ENCODE assay signal across 9 cellular contexts in genomic region chr6:32190946-32191677, GRCh38. TPM values are rescaled to one million over a fixed set of nuclear protein-coding genes. Genes with fewer than 3 reads are reported as not detected.
DNase-seq lines count a peak whose midpoint lies in the region; ATAC-seq and TF ChIP-seq lines count a peak whose summit lies in the region.
"Had no signal": no experiment of that assay in that cellular context is flagged by ENCODE, and none has a peak within 500 bp of the region (broad histone marks: within the 10 kb centered on the region; RNA-seq: fewer than 3 reads in every experiment).

No MANE protein-coding gene starts in this region.

- 81% methylated on average over 8 of the region's 8 CpGs for WGBS in right cardiac atrium
- 90% methylated on average over 8 of the region's 8 CpGs for WGBS in smooth muscle cell (ENCODE audit: low lambda C conversion rate)

- H3K4me2 ChIP-seq in GM23338 (peak overlapping the region; percentile 89; the same call in 1 of the 2 replicates), smooth muscle cell (peak overlapping the region; percentile 96)

- DNase-seq in GM23338 (ENCODE audit: low spot score), result no peak
- no peak for DNase-seq in activated CD4-positive, alpha-beta memory T cell treated with anti-CD3 and anti-CD28 coated beads, Interleukin-2, amount 10 ng/mL, durations not matched to agents 7 days and 5 days
- no peak for DNase-seq in right cardiac atrium
- no peak for DNase-seq in smooth muscle cell (lab: John Stamatoyannopoulos, UW; ENCODE audit: unreplicated experiment)
- no peak for DNase-seq in GM19238 (ENCODE audit: insufficient read length, low spot score)
- no peak for DNase-seq in Ammon's horn (ENCODE audit: low spot score)
- DNase-seq in NCI-H2107 (lab: John Stamatoyannopoulos, UW), result no peak
- DNase-seq: NCI-H1417 treated with DMSO at 0.1 percent for 48 hours had no signal

- no peak overlapping the region; the same call in 1 of the 2 replicates for H3K4me3 ChIP-seq in GM23338
- H3K4me3 ChIP-seq in right cardiac atrium (ENCODE audit: low read length), result peak overlapping the region; percentile 96
- peak overlapping the region; percentile 86 for H3K4me3 ChIP-seq in smooth muscle cell

- H3K79me2 ChIP-seq in GM23338 (replicated peaks; ENCODE audit: insufficient read depth) (peaks cover 12% of the 10 kb centered on the region), smooth muscle cell (ENCODE audit: low read depth) (peaks cover 17% of the 10 kb centered on the region)

- peaks cover 30% of the 10 kb centered on the region for H3K27me3 Mint-ChIP-seq in GM23338 (ENCODE audit: insufficient read depth, low read depth, poor library complexity)
- no peaks in the 10 kb centered on the region for H3K27me3 Mint-ChIP-seq in activated CD4-positive, alpha-beta memory T cell treated with anti-CD3 and anti-CD28 coated beads, Interleukin-2, amount 10 ng/mL, durations not matched to agents 7 days and 5 days

- H3K9me3 ChIP-seq in right cardiac atrium (ENCODE audit: control insufficient read depth, low read length) (no peaks in the 10 kb centered on the region), smooth muscle cell (replicated peaks; ENCODE audit: low read depth) (no peaks in the 10 kb centered on the region)

- H3K36me3 Mint-ChIP-seq in GM23338 (ENCODE audit: low read depth), result peaks cover 29% of the 10 kb centered on the region
- H3K36me3 Mint-ChIP-seq in activated CD4-positive, alpha-beta memory T cell treated with anti-CD3 and anti-CD28 coated beads, Interleukin-2, amount 10 ng/mL, durations not matched to agents 7 days and 5 days (ENCODE audit: low read depth), result peaks cover 57% of the 10 kb centered on the region

- no peaks in the 10 kb centered on the region; the same call in 2 of the 3 replicates for H3K9me3 Mint-ChIP-seq in GM23338
- no peaks in the 10 kb centered on the region for H3K9me3 Mint-ChIP-seq in activated CD4-positive, alpha-beta memory T cell treated with anti-CD3 and anti-CD28 coated beads, Interleukin-2, amount 10 ng/mL, durations not matched to agents 7 days and 5 days

- H3K9me2 ChIP-seq in GM23338 (ENCODE audit: insufficient read depth), result no peaks in the 10 kb centered on the region

- H4K20me1 ChIP-seq in GM23338 (replicated peaks; ENCODE audit: insufficient read depth) (no peaks in the 10 kb centered on the region), smooth muscle cell (ENCODE audit: low read depth) (no peaks in the 10 kb centered on the region)

- CTCF ChIA-PET in activated CD4-positive, alpha-beta memory T cell treated with anti-CD3 and anti-CD28 coated beads, Interleukin-2, amount 10 ng/mL, durations not matched to agents 7 days and 5 days (lab: Charles Lee), result interaction anchor here (1.2 kb wide), 1 partner anchor 11 kb away, joined by 6 read pairs; no protein-coding TSS in a partner anchor

- H3K27ac ChIP-seq in GM23338 (ENCODE audit: low read depth) (0 out of 2 replicates have a peak overlapping the region, but pooled peaks have one; percentile 32), right cardiac atrium (ENCODE audit: low read length) (peak overlapping the region; percentile 99), smooth muscle cell (ENCODE audit: low read depth) (peak overlapping the region; percentile 96)

- peak overlapping the region; percentile 48 for H3K4me3 Mint-ChIP-seq in GM23338
- peak overlapping the region; percentile 100 for H3K4me3 Mint-ChIP-seq in activated CD4-positive, alpha-beta memory T cell treated with anti-CD3 and anti-CD28 coated beads, Interleukin-2, amount 10 ng/mL, durations not matched to agents 7 days and 5 days

- H3K36me3 ChIP-seq in GM23338 (ENCODE audit: insufficient read depth), result peaks cover 3% of the 10 kb centered on the region; the same call in 1 of the 2 replicates
- H3K36me3 ChIP-seq in smooth muscle cell (ENCODE audit: low read depth), result no peaks in the 10 kb centered on the region

- intact Hi-C loops in right cardiac atrium (cut with DNase I), result no loop called here

- H3K27me3 ChIP-seq in GM23338 (ENCODE audit: insufficient read depth) (no peaks in the 10 kb centered on the region), right cardiac atrium (ENCODE audit: control insufficient read depth, insufficient read depth) (no peaks in the 10 kb centered on the region), smooth muscle cell (ENCODE audit: low read depth) (no peaks in the 10 kb centered on the region)

- no peak for TF ChIP-seq CTCF in GM23338 (conservative IDR thresholded peaks at IDR 0.05; ENCODE audit: low read depth in 2 of 2)
- TF ChIP-seq CTCF in smooth muscle cell (IDR thresholded peaks at IDR 0.05; ENCODE audit: borderline replicate concordance, insufficient read depth, poor library complexity, severe bottlenecking), result no peak

- H3F3A ChIP-seq in GM23338 (replicated peaks; ENCODE audit: low read depth) (peaks cover 21% of the 10 kb centered on the region), smooth muscle cell (ENCODE audit: low read depth) (peaks cover 37% of the 10 kb centered on the region)

- POLR2A ChIA-PET in activated CD4-positive, alpha-beta memory T cell treated with anti-CD3 and anti-CD28 coated beads, Interleukin-2, amount 10 ng/mL, durations not matched to agents 7 days and 5 days (lab: Charles Lee), result interaction anchor here (0.7 to 10.5 kb wide), 8 partner anchors 12 to 1081 kb away, joined by 3 to 155 read pairs (median 4); partner anchors contain the start of genes AGPAT1, ATF6B, DXO and FKBPL

- H3K9ac ChIP-seq in smooth muscle cell (ENCODE audit: low read depth), result peak overlapping the region; percentile 92

- ATAC-seq in GM23338 (no peak), right cardiac atrium (no peak), HG02870 (IDR thresholded peaks at IDR 0.05; ENCODE audit: unreplicated experiment) (no peak)

- H3K4me1 Mint-ChIP-seq in GM23338, result peaks cover 62% of the 10 kb centered on the region
- H3K4me1 Mint-ChIP-seq in activated CD4-positive, alpha-beta memory T cell treated with anti-CD3 and anti-CD28 coated beads, Interleukin-2, amount 10 ng/mL, durations not matched to agents 7 days and 5 days, result peaks cover 61% of the 10 kb centered on the region

- peak overlapping the region; percentile 78 for H3K27ac Mint-ChIP-seq in GM23338
- H3K27ac Mint-ChIP-seq in activated CD4-positive, alpha-beta memory T cell treated with anti-CD3 and anti-CD28 coated beads, Interleukin-2, amount 10 ng/mL, durations not matched to agents 7 days and 5 days, result peak overlapping the region; percentile 99

- no peak overlapping the region for H2AFZ ChIP-seq in GM23338
- H2AFZ ChIP-seq in smooth muscle cell (ENCODE audit: low read depth), result no peak overlapping the region

- H3K4me1 ChIP-seq in GM23338 (ENCODE audit: insufficient read depth) (peaks cover 51% of the 10 kb centered on the region), right cardiac atrium (ENCODE audit: control insufficient read depth, insufficient read depth, low read length) (peaks cover 5% of the 10 kb centered on the region), smooth muscle cell (ENCODE audit: low read depth) (peaks cover 40% of the 10 kb centered on the region)

RNA-seq across cellular contexts. Expression of gene PBX2, which starts 1.1 kb away (rescaled TPM):
- total RNA-seq in GM23338 (2014; rRNA removed; shearing (Covaris generic)), result 89.4 and 111 TPM in 2 replicates
- polyA plus RNA-seq in GM23338 (2016; fragmentation: Nextera tagmentation; extraction: Ambion mirVana), result 7.2 and 8.5 TPM in 2 replicates
- 10 to 100 TPM; 69.4 to 73.1 TPM for total RNA-seq in activated CD4-positive, alpha-beta memory T cell treated with anti-CD3 and anti-CD28 coated beads, Interleukin-2, amount 10 ng/mL, durations not matched to agents 7 days and 5 days
- total RNA-seq in right cardiac atrium, result 10 to 100 TPM; 44.1 to 61.0 (median 51.8) TPM
- polyA plus RNA-seq in right cardiac atrium, result 44.7 TPM
- total RNA-seq in smooth muscle cell, result 33.2 and 43.6 TPM in 2 replicates
- 11.6 and 14.0 TPM in 2 replicates for polyA plus RNA-seq in smooth muscle cell

RNA-seq across cellular contexts. Expression of gene GPSM3, which starts 1.3 kb away (rescaled TPM):
- total RNA-seq in GM23338 (2014; rRNA removed; shearing (Covaris generic)), result 4.7 and 7.8 TPM in 2 replicates
- 5.5 and 5.9 TPM in 2 replicates for polyA plus RNA-seq in GM23338 (2016; fragmentation: Nextera tagmentation; extraction: Ambion mirVana)
- 100 to 1,000 TPM; 287 to 289 TPM for total RNA-seq in activated CD4-positive, alpha-beta memory T cell treated with anti-CD3 and anti-CD28 coated beads, Interleukin-2, amount 10 ng/mL, durations not matched to agents 7 days and 5 days
- total RNA-seq in right cardiac atrium, result 1 to 10 TPM; 5.9 to 9.5 (median 8.3) TPM
- 4.0 TPM for polyA plus RNA-seq in right cardiac atrium
- total RNA-seq in smooth muscle cell, result 4.8 and 5.3 TPM in 2 replicates
- polyA plus RNA-seq in smooth muscle cell, result 14.2 and 15.6 TPM in 2 replicates

RNA-seq across cellular contexts. Expression of gene AGER, which starts 7.1 kb away (rescaled TPM):
- total RNA-seq in GM23338 (2014; rRNA removed; shearing (Covaris generic)), result 2.0 and 2.3 TPM in 2 replicates
- polyA plus RNA-seq in GM23338 (2016; fragmentation: Nextera tagmentation; extraction: Ambion mirVana) (3.4 and 5.0 TPM in 2 replicates), right cardiac atrium (1.6 TPM), smooth muscle cell (2.5 and 6.4 TPM in 2 replicates)
- 10 to 100 TPM; 27.6 to 29.4 TPM for total RNA-seq in activated CD4-positive, alpha-beta memory T cell treated with anti-CD3 and anti-CD28 coated beads, Interleukin-2, amount 10 ng/mL, durations not matched to agents 7 days and 5 days
- total RNA-seq in right cardiac atrium (1 to 10 TPM; 1.8 to 3.6 (median 3.5) TPM), smooth muscle cell (0.81 and 2.6 TPM in 2 replicates)

RNA-seq across cellular contexts. Expression of gene RNF5, which starts 12.9 kb away (rescaled TPM):
- total RNA-seq in GM23338 (2014; rRNA removed; shearing (Covaris generic)), result 119 and 127 TPM in 2 replicates
- polyA plus RNA-seq in GM23338 (2016; fragmentation: Nextera tagmentation; extraction: Ambion mirVana) (164 and 173 TPM in 2 replicates), right cardiac atrium (118 TPM), smooth muscle cell (74.0 and 75.9 TPM in 2 replicates)
- total RNA-seq in activated CD4-positive, alpha-beta memory T cell treated with anti-CD3 and anti-CD28 coated beads, Interleukin-2, amount 10 ng/mL, durations not matched to agents 7 days and 5 days, result 10 to 100 TPM; 44.0 to 45.4 TPM
- total RNA-seq in right cardiac atrium (10 to 100 TPM; 73.2 to 88.3 (median 76.7) TPM), smooth muscle cell (49.3 and 58.1 TPM in 2 replicates)

RNA-seq across cellular contexts. Expression of gene AGPAT1, which starts 15.2 kb away (rescaled TPM):
- total RNA-seq in GM23338 (2014; rRNA removed; shearing (Covaris generic)), result 58.8 and 82.1 TPM in 2 replicates
- polyA plus RNA-seq in GM23338 (2016; fragmentation: Nextera tagmentation; extraction: Ambion mirVana) (39.5 and 39.8 TPM in 2 replicates), right cardiac atrium (54.9 TPM), smooth muscle cell (51.8 and 52.4 TPM in 2 replicates)
- total RNA-seq in activated CD4-positive, alpha-beta memory T cell treated with anti-CD3 and anti-CD28 coated beads, Interleukin-2, amount 10 ng/mL, durations not matched to agents 7 days and 5 days, result 10 to 100 TPM; 42.7 to 43.1 TPM
- total RNA-seq in right cardiac atrium (10 to 100 TPM; 56.9 to 67.2 (median 63.1) TPM), smooth muscle cell (60.5 and 71.1 TPM in 2 replicates)

Comparison
In these comparisons a context has a peak if more than half of its experiments do, and no peak if none do; other contexts are left out.
1. H3K27ac ChIP-seq: peak in every context shown above with its lines; median percentile 99 in right cardiac atrium; 96 in smooth muscle cell; 32 in GM23338.
2. RNA of gene GPSM3, which starts 1.3 kb away (total RNA-seq): 287 to 289 TPM in activated CD4-positive, alpha-beta memory T cell treated with anti-CD3 and anti-CD28 coated beads, Interleukin-2, amount 10 ng/mL, durations not matched to agents 7 days and 5 days; 5.9 to 9.5 TPM in right cardiac atrium, 4.8 to 5.3 TPM in smooth muscle cell and 4.7 to 7.8 TPM in GM23338; every median in the first group is over 10 times any median in the second.